Comparison of ENCODE assay signal across 10 cellular contexts in genomic region chr7:45027774-45028114, GRCh38. TPM values are rescaled to one million over a fixed set of nuclear protein-coding genes. Genes with fewer than 3 reads are reported as not detected.
A peak's percentile ranks its signal among the peaks of the same experiment; 100 is the strongest.
DNase-seq lines count a peak whose midpoint lies in the region; ATAC-seq and TF ChIP-seq lines count a peak whose summit lies in the region.
"Had no signal": no experiment of that assay in that cellular context is flagged by ENCODE, and none has a peak within 500 bp of the region (broad histone marks: within the 10 kb centered on the region; RNA-seq: fewer than 3 reads in every experiment).

No MANE protein-coding gene starts in this region.

- no peaks in the 10 kb centered on the region for H3K27me3 Mint-ChIP-seq in activated CD4-positive, alpha-beta T cell treated with anti-CD3 and anti-CD28 coated beads, Interleukin-2, amount 10 ng/mL, durations not matched to agents 7 days and 5 days
- no peaks in the 10 kb centered on the region for H3K27me3 Mint-ChIP-seq in stimulated activated memory B cell treated with anti-CD40 and anti-IgM and Interleukin-4, amounts not matched to agents 10 μg/mL and 1 μg/mL and 100 μg/mL, for 72 hours
- H3K27me3 Mint-ChIP-seq: brain had no signal

- CTCF ChIA-PET in activated CD4-positive, alpha-beta T cell treated with anti-CD3 and anti-CD28 coated beads, Interleukin-2, amount 10 ng/mL, durations not matched to agents 7 days and 5 days (lab: Charles Lee) = interaction anchor here (0.5 to 3.2 kb wide), 12 partner anchors 9 to 165 kb away, joined by 3 to 16 read pairs (median 4); partner anchors contain the start of gene MYO1G

- H3K4me3 ChIP-seq in HL-60 (replicated peaks; ENCODE audit: insufficient read depth, low read length) (peak overlapping the region; percentile 64), coronary artery (peak overlapping the region; percentile 50)
- H3K4me3 ChIP-seq: A549 had no signal

- H3K27ac Mint-ChIP-seq in activated CD4-positive, alpha-beta T cell treated with anti-CD3 and anti-CD28 coated beads, Interleukin-2, amount 10 ng/mL, durations not matched to agents 7 days and 5 days = peak overlapping the region; percentile 87
- peak overlapping the region; percentile 82 for H3K27ac Mint-ChIP-seq in stimulated activated memory B cell treated with anti-CD40 and anti-IgM and Interleukin-4, amounts not matched to agents 10 μg/mL and 1 μg/mL and 100 μg/mL, for 72 hours
- H3K27ac Mint-ChIP-seq: brain had no signal

- no peaks in the 10 kb centered on the region for H3K27me3 ChIP-seq in HL-60 (ENCODE audit: insufficient read depth, poor library complexity, severe bottlenecking)

- DNase-seq in activated CD4-positive, alpha-beta T cell treated with anti-CD3 and anti-CD28 coated beads, Interleukin-2, amount 10 ng/mL, durations not matched to agents 7 days and 5 days = no peak
- no peak for DNase-seq in activated CD4-positive, alpha-beta T cell treated with anti-CD3 and anti-CD28 coated beads, Interleukin-2, amount 50 U/mL, for 48 hours
- DNase-seq in HL-60 (ENCODE audit: low read depth in 1 of 2, low spot score in 1 of 2) (peak in 1 of 2 experiments; percentile 40), coronary artery (ENCODE audit: low spot score) (no peak), kidney glomerular epithelial cell (lab: John Stamatoyannopoulos, UW) (no peak)
- DNase-seq in stimulated activated CD4-positive, alpha-beta T cell treated with anti-CD3 and anti-CD28 coated beads, Interleukin-1b, Interleukin-23, amount 100 ng/mL, for 48 hours = no peak

- H3K9me3 Mint-ChIP-seq in activated CD4-positive, alpha-beta T cell treated with anti-CD3 and anti-CD28 coated beads, Interleukin-2, amount 10 ng/mL, durations not matched to agents 7 days and 5 days = peaks cover 4% of the 10 kb centered on the region
- peaks cover 3% of the 10 kb centered on the region for H3K9me3 Mint-ChIP-seq in stimulated activated memory B cell treated with anti-CD40 and anti-IgM and Interleukin-4, amounts not matched to agents 10 μg/mL and 1 μg/mL and 100 μg/mL, for 72 hours

- TF ChIP-seq CTCF in HL-60 (IDR thresholded peaks at IDR 0.05; ENCODE audit: insufficient read depth, low read length) = no peak
- no peak for TF ChIP-seq CTCF in coronary artery (IDR thresholded peaks at IDR 0.05)

- peaks cover 66% of the 10 kb centered on the region for H3K4me1 Mint-ChIP-seq in activated CD4-positive, alpha-beta T cell treated with anti-CD3 and anti-CD28 coated beads, Interleukin-2, amount 10 ng/mL, durations not matched to agents 7 days and 5 days
- H3K4me1 Mint-ChIP-seq in stimulated activated memory B cell treated with anti-CD40 and anti-IgM and Interleukin-4, amounts not matched to agents 10 μg/mL and 1 μg/mL and 100 μg/mL, for 72 hours = peaks cover 86% of the 10 kb centered on the region
- H3K4me1 Mint-ChIP-seq: brain had no signal

- ATAC-seq in stimulated activated memory B cell treated with anti-CD40 and anti-IgM and Interleukin-4, amounts not matched to agents 10 μg/mL and 1 μg/mL and 100 μg/mL, for 72 hours = peak; percentile 37
- ATAC-seq in GM18873 (IDR thresholded peaks at IDR 0.05; ENCODE audit: low FRiP score, unreplicated experiment) = no peak
- ATAC-seq: A549 had no signal

- peaks cover 75% of the 10 kb centered on the region for H3K36me3 Mint-ChIP-seq in activated CD4-positive, alpha-beta T cell treated with anti-CD3 and anti-CD28 coated beads, Interleukin-2, amount 10 ng/mL, durations not matched to agents 7 days and 5 days (ENCODE audit: low read depth)
- peaks cover 55% of the 10 kb centered on the region for H3K36me3 Mint-ChIP-seq in stimulated activated memory B cell treated with anti-CD40 and anti-IgM and Interleukin-4, amounts not matched to agents 10 μg/mL and 1 μg/mL and 100 μg/mL, for 72 hours

- peak overlapping the region; percentile 96 for H3K27ac ChIP-seq in HL-60 (replicated peaks)
- H3K27ac ChIP-seq in coronary artery = peak overlapping the region in 1 of 2 donors; percentile 50
- H3K27ac ChIP-seq: A549 had no signal

- H3K4me3 Mint-ChIP-seq in activated CD4-positive, alpha-beta T cell treated with anti-CD3 and anti-CD28 coated beads, Interleukin-2, amount 10 ng/mL, durations not matched to agents 7 days and 5 days = peak overlapping the region; percentile 81
- H3K4me3 Mint-ChIP-seq in stimulated activated memory B cell treated with anti-CD40 and anti-IgM and Interleukin-4, amounts not matched to agents 10 μg/mL and 1 μg/mL and 100 μg/mL, for 72 hours = peak overlapping the region; percentile 71
- H3K4me3 Mint-ChIP-seq: brain had no signal

- POLR2A ChIA-PET in activated CD4-positive, alpha-beta T cell treated with anti-CD3 and anti-CD28 coated beads, Interleukin-2, amount 10 ng/mL, durations not matched to agents 7 days and 5 days (lab: Charles Lee) = interaction anchor here (0.6 to 2.0 kb wide), 4 partner anchors 8 to 55 kb away, joined by 4 to 6 read pairs (median 4); no protein-coding TSS in a partner anchor

RNA-seq across cellular contexts. Expression of gene CCM2, which starts 27.7 kb away (rescaled TPM):
- total RNA-seq in activated CD4-positive, alpha-beta T cell treated with anti-CD3 and anti-CD28 coated beads, Interleukin-2, amount 10 ng/mL, durations not matched to agents 7 days and 5 days = 100 to 1,000 TPM; 134 TPM

RNA-seq across cellular contexts. Expression of gene MYO1G, which starts 48.9 kb away (rescaled TPM):
- 100 to 1,000 TPM; 414 to 457 TPM for total RNA-seq in activated CD4-positive, alpha-beta T cell treated with anti-CD3 and anti-CD28 coated beads, Interleukin-2, amount 10 ng/mL, durations not matched to agents 7 days and 5 days
